ENCODE assay signal across 19 cellular contexts in the genomic region with DNA sequence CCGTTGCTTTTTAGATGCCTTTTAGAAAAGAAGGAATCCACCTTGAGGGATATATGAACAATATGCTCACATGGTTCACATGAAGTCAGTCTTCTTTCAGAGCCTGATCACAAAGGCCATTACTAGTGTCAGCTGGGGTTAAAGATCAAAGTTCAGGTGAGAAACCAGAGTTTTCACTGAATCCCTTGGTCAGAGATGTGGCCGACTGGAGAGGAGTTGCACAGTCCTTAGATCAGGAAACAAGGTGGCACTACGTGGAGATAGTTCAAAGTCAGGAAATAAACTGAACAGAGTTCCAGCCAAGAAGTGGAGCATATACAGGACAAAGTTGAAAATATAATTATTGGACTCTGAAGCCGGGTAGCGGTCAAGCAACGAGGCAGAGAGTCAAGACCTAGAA. TPM values are rescaled to one million over a fixed set of nuclear protein-coding genes. Genes with fewer than 3 reads are reported as not detected.
DNase-seq lines count a peak whose midpoint lies in the region; ATAC-seq, FAIRE-seq and TF ChIP-seq lines count a peak whose summit lies in the region.
"Had no signal": no experiment of that assay in that cellular context is flagged by ENCODE, and none has a peak within 500 bp of the region (broad histone marks: within the 10 kb centered on the region; RNA-seq: fewer than 3 reads in every experiment).

No MANE protein-coding gene starts in this region.

- peaks cover 0 to 3% of the 10 kb centered on the region in 2 donors for H3K9me3 Mint-ChIP-seq in activated naive CD4-positive, alpha-beta T cell treated with anti-CD3 and anti-CD28 coated beads, Interleukin-2, amount 50 U/mL, for 72 hours
- no peaks in the 10 kb centered on the region for H3K9me3 Mint-ChIP-seq in activated naive CD4-positive, alpha-beta T cell treated with anti-CD3 and anti-CD28 coated beads, Interleukin-2, amount 10 ng/mL, durations not matched to agents 7 days and 5 days
- no peaks in the 10 kb centered on the region for H3K9me3 Mint-ChIP-seq in T-cell
- H3K9me3 Mint-ChIP-seq in effector memory CD8-positive, alpha-beta T cell, result no peaks in the 10 kb centered on the region
- H3K9me3 Mint-ChIP-seq: dendritic cell treated with granulocyte-macrophage colony-stimulating factor and Interleukin-4, amounts not matched to agents 40 ng/mL and 50 ng/mL, for 4 days had no signal

- DNase-seq in activated naive CD4-positive, alpha-beta T cell treated with anti-CD3 and anti-CD28 coated beads, Interleukin-2, amount 50 U/mL, for 72 hours (ENCODE audit: low spot score in 2 of 2), result no peak
- DNase-seq in activated naive CD4-positive, alpha-beta T cell treated with anti-CD3 and anti-CD28 coated beads, Interleukin-2, amount 10 ng/mL, durations not matched to agents 7 days and 5 days, result no peak
- no peak for DNase-seq in T-cell
- DNase-seq in effector memory CD8-positive, alpha-beta T cell, result no peak
- DNase-seq in GOT3 (lab: John Stamatoyannopoulos, UW), result no peak
- DNase-seq in D721Med (ENCODE audit: insufficient read length, low spot score), result no peak
- DNase-seq: activated naive CD4-positive, alpha-beta T cell treated with anti-CD3 and anti-CD28 coated beads, Interleukin-2, amount 50 U/mL, for 16 hours; brain microvascular endothelial cell; hypothalamus; NCI-H187; T1000 had no signal

- no peaks in the 10 kb centered on the region for H3K9me3 ChIP-seq in skeletal muscle tissue (ENCODE audit: control insufficient read depth in 3 of 3, low read length in 3 of 3)
- H3K9me3 ChIP-seq: suprapubic skin had no signal

- peaks cover 21 to 30% (median 25%) of the 10 kb centered on the region in 3 donors for H3K4me1 ChIP-seq in skeletal muscle tissue (ENCODE audit: control insufficient read depth in 3 of 3, insufficient read depth in 3 of 3, low read length in 3 of 3)
- H3K4me1 ChIP-seq: suprapubic skin had no signal

- no peaks in the 10 kb centered on the region for H3K36me3 ChIP-seq in skeletal muscle tissue (ENCODE audit: control insufficient read depth in 3 of 3, insufficient read depth in 3 of 3, low read length in 3 of 3)
- H3K36me3 ChIP-seq: brain microvascular endothelial cell, suprapubic skin had no signal

- no peak overlapping the region for H3K4me3 ChIP-seq in skeletal muscle tissue (ENCODE audit: low read length in 3 of 3)
- H3K4me3 ChIP-seq: suprapubic skin had no signal

- peak overlapping the region; percentile 79 to 92 for H3K27ac Mint-ChIP-seq in activated naive CD4-positive, alpha-beta T cell treated with anti-CD3 and anti-CD28 coated beads, Interleukin-2, amount 50 U/mL, for 72 hours
- no peak overlapping the region for H3K27ac Mint-ChIP-seq in activated naive CD4-positive, alpha-beta T cell treated with anti-CD3 and anti-CD28 coated beads, Interleukin-2, amount 10 ng/mL, durations not matched to agents 7 days and 5 days
- peak overlapping the region; percentile 71 to 74 for H3K27ac Mint-ChIP-seq in T-cell
- H3K27ac Mint-ChIP-seq in effector memory CD8-positive, alpha-beta T cell, result peak overlapping the region; percentile 9 to 87
- H3K27ac Mint-ChIP-seq: dendritic cell treated with granulocyte-macrophage colony-stimulating factor and Interleukin-4, amounts not matched to agents 40 ng/mL and 50 ng/mL, for 4 days; progenitor cell of endocrine pancreas had no signal

- H3K4me3 Mint-ChIP-seq in activated naive CD4-positive, alpha-beta T cell treated with anti-CD3 and anti-CD28 coated beads, Interleukin-2, amount 10 ng/mL, durations not matched to agents 7 days and 5 days, result no peak overlapping the region
- H3K4me3 Mint-ChIP-seq in T-cell, result peak overlapping the region in 1 of 3 donors; percentile 54
- H3K4me3 Mint-ChIP-seq in effector memory CD8-positive, alpha-beta T cell, result peak overlapping the region in 1 of 2 donors; percentile 27
- H3K4me3 Mint-ChIP-seq: dendritic cell treated with granulocyte-macrophage colony-stimulating factor and Interleukin-4, amounts not matched to agents 40 ng/mL and 50 ng/mL, for 4 days; neural crest cell had no signal

- TF ChIP-seq CTCF in D721Med (IDR thresholded peaks at IDR 0.05; ENCODE audit: insufficient read depth, missing control alignments), result no peak

- peaks cover 73% of the 10 kb centered on the region for H3K4me1 Mint-ChIP-seq in activated naive CD4-positive, alpha-beta T cell treated with anti-CD3 and anti-CD28 coated beads, Interleukin-2, amount 10 ng/mL, durations not matched to agents 7 days and 5 days
- peaks cover 83 to 92% (median 84%) of the 10 kb centered on the region in 3 donors for H3K4me1 Mint-ChIP-seq in T-cell
- H3K4me1 Mint-ChIP-seq in effector memory CD8-positive, alpha-beta T cell (ENCODE audit: low read depth in 2 of 2), result peaks cover 53 to 61% of the 10 kb centered on the region in 2 donors

- no peaks in the 10 kb centered on the region for H3K27me3 ChIP-seq in skeletal muscle tissue (ENCODE audit: control insufficient read depth in 3 of 3, insufficient read depth in 3 of 3, low read length in 3 of 3)
- H3K27me3 ChIP-seq: brain microvascular endothelial cell, suprapubic skin had no signal

- POLR2A ChIA-PET in T-cell (lab: Charles Lee), result interaction anchor here in 1 of 2 donors (0.6 kb wide), 1 partner anchor 13 kb away, joined by 3 read pairs; no protein-coding TSS in a partner anchor

- ATAC-seq in activated naive CD4-positive, alpha-beta T cell treated with anti-CD3 and anti-CD28 coated beads, Interleukin-2, amount 50 U/mL, for 72 hours, result no peak
- ATAC-seq in T-cell (replicated peaks in 1 of 4) (no peak), HG03196 (IDR thresholded peaks at IDR 0.05; ENCODE audit: unreplicated experiment) (no peak)
- ATAC-seq in effector memory CD8-positive, alpha-beta T cell (replicated peaks), result no peak
- ATAC-seq: Panc1, SK-N-SH treated with all-trans-retinoic acid at 6 μM for 48 hours had no signal

- peaks cover 0 to 5% of the 10 kb centered on the region in 2 donors for H3K36me3 Mint-ChIP-seq in activated naive CD4-positive, alpha-beta T cell treated with anti-CD3 and anti-CD28 coated beads, Interleukin-2, amount 50 U/mL, for 72 hours
- H3K36me3 Mint-ChIP-seq in activated naive CD4-positive, alpha-beta T cell treated with anti-CD3 and anti-CD28 coated beads, Interleukin-2, amount 10 ng/mL, durations not matched to agents 7 days and 5 days, result peaks cover 32% of the 10 kb centered on the region
- peaks cover 12% of the 10 kb centered on the region for H3K36me3 Mint-ChIP-seq in T-cell
- peaks cover 2% of the 10 kb centered on the region for H3K36me3 Mint-ChIP-seq in effector memory CD8-positive, alpha-beta T cell (ENCODE audit: insufficient read depth)

- H3K27me3 Mint-ChIP-seq in activated naive CD4-positive, alpha-beta T cell treated with anti-CD3 and anti-CD28 coated beads, Interleukin-2, amount 10 ng/mL, durations not matched to agents 7 days and 5 days, result no peaks in the 10 kb centered on the region
- no peaks in the 10 kb centered on the region for H3K27me3 Mint-ChIP-seq in T-cell
- no peaks in the 10 kb centered on the region for H3K27me3 Mint-ChIP-seq in effector memory CD8-positive, alpha-beta T cell
- H3K27me3 Mint-ChIP-seq: dendritic cell treated with granulocyte-macrophage colony-stimulating factor and Interleukin-4, amounts not matched to agents 40 ng/mL and 50 ng/mL, for 4 days; progenitor cell of endocrine pancreas had no signal

- peak overlapping the region; percentile 4 for H3K27ac ChIP-seq in skeletal muscle tissue (ENCODE audit: low read depth, low read length)
- H3K27ac ChIP-seq: brain microvascular endothelial cell, suprapubic skin had no signal

- CTCF ChIA-PET in activated naive CD4-positive, alpha-beta T cell treated with anti-CD3 and anti-CD28 coated beads, Interleukin-2, amount 10 ng/mL, durations not matched to agents 7 days and 5 days (lab: Charles Lee), result interaction anchor here (0.9 to 1.1 kb wide), 3 partner anchors 15 to 136 kb away, joined by 3 to 9 read pairs (median 7); no protein-coding TSS in a partner anchor
- CTCF ChIA-PET in T-cell (lab: Charles Lee), result interaction anchor here in 1 of 2 donors (1.2 kb wide), 2 partner anchors 23 to 136 kb away, joined by 4 read pairs; no protein-coding TSS in a partner anchor

- FAIRE-seq in D721Med (lab: Jason Lieb, UNC), result no peak

- H3K9ac ChIP-seq in skeletal muscle tissue (ENCODE audit: low read depth in 1 of 3, low read length in 3 of 3), result no peak overlapping the region

RNA-seq across cellular contexts. Expression of a gene that starts 54.6 kb away (rescaled TPM):
- total RNA-seq in activated naive CD4-positive, alpha-beta T cell treated with anti-CD3 and anti-CD28 coated beads, Interleukin-2, amount 50 U/mL, for 72 hours, result 100 to 1,000 TPM; 129 to 137 TPM
- total RNA-seq in T-cell (100 to 1,000 TPM; 170 to 283 (median 177) TPM), skeletal muscle tissue (17.7 TPM)
